23 cellular contexts compared by ENCODE assay signal in the genomic region with DNA sequence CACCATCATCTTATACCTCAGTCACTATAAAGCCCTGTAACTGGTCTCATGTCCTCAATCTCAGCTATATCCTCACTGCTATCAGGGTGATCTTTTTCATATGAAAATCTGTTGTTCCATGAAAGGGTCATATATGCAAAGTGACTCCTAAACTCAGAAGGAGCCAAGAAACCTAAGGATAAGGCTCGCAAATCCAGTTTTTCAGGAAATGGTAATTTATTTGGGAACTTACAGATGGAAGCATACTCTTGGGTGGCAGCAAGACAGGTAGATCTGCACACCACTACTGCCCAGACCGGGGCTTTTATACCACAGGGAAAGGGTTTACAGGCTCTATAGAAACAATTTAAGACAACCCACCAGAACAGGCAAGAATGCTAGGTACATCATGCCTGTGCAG.
DNase-seq lines count a peak whose midpoint lies in the region; ATAC-seq and TF ChIP-seq lines count a peak whose summit lies in the region.
"Had no signal": no experiment of that assay in that cellular context is flagged by ENCODE, and none has a peak within 500 bp of the region (broad histone marks: within the 10 kb centered on the region; RNA-seq: fewer than 3 reads in every experiment).

No MANE protein-coding gene starts in this region.

- no peak for TF ChIP-seq POLR2A in upper lobe of left lung (IDR thresholded peaks at IDR 0.05)

- H3K27ac ChIP-seq in VCaP (peak overlapping the region; percentile 46), upper lobe of left lung (no peak overlapping the region)
- H3K27ac ChIP-seq: A549 had no signal

- H3K27ac Mint-ChIP-seq in activated naive CD8-positive, alpha-beta T cell treated with anti-CD3 and anti-CD28 coated beads, Interleukin-2, amount 10 ng/mL, durations not matched to agents 7 days and 5 days = no peak overlapping the region
- no peak overlapping the region for H3K27ac Mint-ChIP-seq in activated naive CD8-positive, alpha-beta T cell treated with anti-CD3 and anti-CD28 coated beads, Interleukin-2, amount 50 U/mL, for 24 hours
- H3K27ac Mint-ChIP-seq: CD4-positive, alpha-beta T cell; GM23338; H9 had no signal

- no peak for TF ChIP-seq CTCF in VCaP (conservative IDR thresholded peaks at IDR 0.05)
- no peak for TF ChIP-seq CTCF in upper lobe of left lung (IDR thresholded peaks at IDR 0.05)

- peak overlapping the region; percentile 52 for H3K4me3 Mint-ChIP-seq in activated naive CD8-positive, alpha-beta T cell treated with anti-CD3 and anti-CD28 coated beads, Interleukin-2, amount 10 ng/mL, durations not matched to agents 7 days and 5 days
- no peak overlapping the region for H3K4me3 Mint-ChIP-seq in activated naive CD8-positive, alpha-beta T cell treated with anti-CD3 and anti-CD28 coated beads, Interleukin-2, amount 50 U/mL, for 24 hours
- H3K4me3 Mint-ChIP-seq: CD14-positive monocyte; CD4-positive, alpha-beta T cell; CD8-positive, alpha-beta memory T cell; GM23338; H9 had no signal

- POLR2A ChIA-PET in activated naive CD8-positive, alpha-beta T cell treated with anti-CD3 and anti-CD28 coated beads, Interleukin-2, amount 10 ng/mL, durations not matched to agents 7 days and 5 days (lab: Charles Lee) = no interaction called here

- H3K27me3 ChIP-seq in upper lobe of left lung = no peaks in the 10 kb centered on the region
- H3K27me3 ChIP-seq: BE2C; BLaER1 treated with 17β-estradiol and CSF1 and Interleukin-3, amounts not matched to agents 10 nM and 100 nM had no signal

- H3K36me3 ChIP-seq in upper lobe of left lung = no peaks in the 10 kb centered on the region
- H3K36me3 ChIP-seq: BE2C had no signal

- no peaks in the 10 kb centered on the region for H3K4me1 ChIP-seq in upper lobe of left lung
- H3K4me1 ChIP-seq: A549, BE2C had no signal

- DNase-seq in activated naive CD8-positive, alpha-beta T cell treated with anti-CD3 and anti-CD28 coated beads, Interleukin-2, amount 10 ng/mL, durations not matched to agents 7 days and 5 days = no peak
- DNase-seq in activated naive CD8-positive, alpha-beta T cell treated with anti-CD3 and anti-CD28 coated beads, Interleukin-2, amount 50 U/mL, for 24 hours = no peak
- DNase-seq in left kidney (ENCODE audit: low read depth, low spot score) (peak; percentile 44), upper lobe of left lung (no peak)
- DNase-seq: 8988T; ACHN; AML-193; BE2C; CD4-positive, alpha-beta T cell; CD8-positive, alpha-beta memory T cell; DMS 273 treated with DMSO at 0.1 percent for 48 hours; DMS79; EL; GF-D8; H9 had no signal

- no peak for TF ChIP-seq EP300 in upper lobe of left lung (IDR thresholded peaks at IDR 0.05)

- 79 to 86% methylated on average over 2 of the region's 2 CpGs for whole genome bisulfite sequencing in upper lobe of left lung, 2 donors

- no peaks in the 10 kb centered on the region for H3K27me3 Mint-ChIP-seq in activated naive CD8-positive, alpha-beta T cell treated with anti-CD3 and anti-CD28 coated beads, Interleukin-2, amount 10 ng/mL, durations not matched to agents 7 days and 5 days
- no peaks in the 10 kb centered on the region for H3K27me3 Mint-ChIP-seq in activated naive CD8-positive, alpha-beta T cell treated with anti-CD3 and anti-CD28 coated beads, Interleukin-2, amount 50 U/mL, for 24 hours
- H3K27me3 Mint-ChIP-seq: CD4-positive, alpha-beta T cell had no signal

- peaks cover 20% of the 10 kb centered on the region for H3K9me3 Mint-ChIP-seq in activated naive CD8-positive, alpha-beta T cell treated with anti-CD3 and anti-CD28 coated beads, Interleukin-2, amount 10 ng/mL, durations not matched to agents 7 days and 5 days
- peaks cover 19% of the 10 kb centered on the region for H3K9me3 Mint-ChIP-seq in activated naive CD8-positive, alpha-beta T cell treated with anti-CD3 and anti-CD28 coated beads, Interleukin-2, amount 50 U/mL, for 24 hours

- no peak overlapping the region for H3K4me3 ChIP-seq in upper lobe of left lung
- H3K4me3 ChIP-seq: A549; BLaER1 treated with 17β-estradiol and CSF1 and Interleukin-3, amounts not matched to agents 10 nM and 100 nM; GM23338 had no signal

- H3K4me1 Mint-ChIP-seq in activated naive CD8-positive, alpha-beta T cell treated with anti-CD3 and anti-CD28 coated beads, Interleukin-2, amount 10 ng/mL, durations not matched to agents 7 days and 5 days = peaks cover 13% of the 10 kb centered on the region
- peaks cover 12% of the 10 kb centered on the region for H3K4me1 Mint-ChIP-seq in activated naive CD8-positive, alpha-beta T cell treated with anti-CD3 and anti-CD28 coated beads, Interleukin-2, amount 50 U/mL, for 24 hours

- ATAC-seq in activated naive CD8-positive, alpha-beta T cell treated with anti-CD3 and anti-CD28 coated beads, Interleukin-2, amount 10 ng/mL, durations not matched to agents 7 days and 5 days (ENCODE audit: low read depth) = no peak
- ATAC-seq in activated naive CD8-positive, alpha-beta T cell treated with anti-CD3 and anti-CD28 coated beads, Interleukin-2, amount 50 U/mL, for 24 hours = no peak
- ATAC-seq in GM19463 (IDR thresholded peaks at IDR 0.05; ENCODE audit: unreplicated experiment) (no peak), GM21723 (IDR thresholded peaks at IDR 0.05; ENCODE audit: unreplicated experiment) (no peak), upper lobe of left lung (ENCODE audit: low FRiP score in 2 of 2) (no peak)
- ATAC-seq: A549, GM23338, HCT116 had no signal

- peaks cover 13% of the 10 kb centered on the region for H3K36me3 Mint-ChIP-seq in activated naive CD8-positive, alpha-beta T cell treated with anti-CD3 and anti-CD28 coated beads, Interleukin-2, amount 10 ng/mL, durations not matched to agents 7 days and 5 days
- H3K36me3 Mint-ChIP-seq in activated naive CD8-positive, alpha-beta T cell treated with anti-CD3 and anti-CD28 coated beads, Interleukin-2, amount 50 U/mL, for 24 hours (ENCODE audit: low read depth) = peaks cover 24% of the 10 kb centered on the region
- H3K36me3 Mint-ChIP-seq: CD8-positive, alpha-beta memory T cell had no signal

- H3K9me3 ChIP-seq in upper lobe of left lung = peaks cover 0 to 13% (median 0%) of the 10 kb centered on the region in 4 donors
- H3K9me3 ChIP-seq: A549, BE2C had no signal
